Comparison of ENCODE assay signal across 1 cellular context in the genomic region with DNA sequence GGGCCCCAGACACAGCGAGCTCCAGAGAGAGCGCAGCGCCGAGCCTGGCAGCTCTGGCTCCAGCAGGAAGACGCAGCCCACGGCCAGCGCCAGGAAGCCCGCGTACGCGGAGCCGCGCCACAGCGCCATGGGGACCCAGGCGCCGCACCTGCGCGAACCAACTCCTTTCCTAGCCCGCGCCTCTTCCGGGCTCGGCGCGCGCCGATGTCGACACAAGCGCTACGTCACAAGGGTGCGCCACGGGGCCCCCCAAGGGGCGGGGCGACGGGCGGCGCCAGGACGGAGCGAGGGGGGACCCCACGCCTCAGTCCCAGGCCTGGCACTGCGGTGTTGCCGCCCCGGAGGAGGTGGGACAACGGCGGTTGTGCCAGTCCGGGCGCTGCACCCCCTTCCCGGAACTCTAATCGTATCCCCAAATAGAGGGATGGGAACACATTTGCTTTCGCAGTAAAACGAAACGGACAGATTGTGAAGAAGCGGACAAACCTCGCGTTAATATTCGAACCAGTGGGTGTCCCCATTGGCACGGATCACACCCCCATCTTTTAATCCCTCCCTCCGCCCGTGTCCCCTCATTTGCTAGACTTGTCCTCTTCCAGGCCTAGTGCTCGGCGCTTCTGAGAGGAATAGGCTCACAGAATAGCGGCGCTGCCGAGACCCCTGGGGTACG.
TF ChIP-seq lines count a peak whose summit lies in the region.

A gene (minus strand): TSS at position 196 of the 670 bp plus-strand sequence. CDS start 67 bp downstream, at position 129.

TF ChIP-seq in HEK293, 187 proteins besides CTCF, POLR2A, EP300 and RAD21 (continued from another document and continues in another):
- TF ChIP-seq, protein P1, sequence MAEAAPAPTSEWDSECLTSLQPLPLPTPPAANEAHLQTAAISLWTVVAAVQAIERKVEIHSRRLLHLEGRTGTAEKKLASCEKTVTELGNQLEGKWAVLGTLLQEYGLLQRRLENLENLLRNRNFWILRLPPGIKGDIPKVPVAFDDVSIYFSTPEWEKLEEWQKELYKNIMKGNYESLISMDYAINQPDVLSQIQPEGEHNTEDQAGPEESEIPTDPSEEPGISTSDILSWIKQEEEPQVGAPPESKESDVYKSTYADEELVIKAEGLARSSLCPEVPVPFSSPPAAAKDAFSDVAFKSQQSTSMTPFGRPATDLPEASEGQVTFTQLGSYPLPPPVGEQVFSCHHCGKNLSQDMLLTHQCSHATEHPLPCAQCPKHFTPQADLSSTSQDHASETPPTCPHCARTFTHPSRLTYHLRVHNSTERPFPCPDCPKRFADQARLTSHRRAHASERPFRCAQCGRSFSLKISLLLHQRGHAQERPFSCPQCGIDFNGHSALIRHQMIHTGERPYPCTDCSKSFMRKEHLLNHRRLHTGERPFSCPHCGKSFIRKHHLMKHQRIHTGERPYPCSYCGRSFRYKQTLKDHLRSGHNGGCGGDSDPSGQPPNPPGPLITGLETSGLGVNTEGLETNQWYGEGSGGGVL (tag by site-specific recombination; IDR thresholded peaks at IDR 0.05): peak; percentile 70
- no peak for TF ChIP-seq ZNF549 (tag by site-specific recombination; IDR thresholded peaks at IDR 0.05)
- no peak for TF ChIP-seq ZNF701 (tag by site-specific recombination; IDR thresholded peaks at IDR 0.05)
- TF ChIP-seq ZNF747 (tag by site-specific recombination; IDR thresholded peaks at IDR 0.05): no peak
- peak; percentile 96 for TF ChIP-seq ZSCAN23 (tag by site-specific recombination; IDR thresholded peaks at IDR 0.05)
- TF ChIP-seq ZNF600 (tag by site-specific recombination; IDR thresholded peaks at IDR 0.05): peak; percentile 59
- peak; percentile 58 for TF ChIP-seq GFI1B (tag by site-specific recombination; IDR thresholded peaks at IDR 0.05)
- TF ChIP-seq GLI4 (tag by site-specific recombination; IDR thresholded peaks at IDR 0.05): peak; percentile 97; the same call in 1 of the 2 replicates
- no peak for TF ChIP-seq ZNF560 (tag by site-specific recombination; IDR thresholded peaks at IDR 0.05; ENCODE audit: borderline replicate concordance)
- no peak for TF ChIP-seq ZNF555 (tag by site-specific recombination; conservative IDR thresholded peaks at IDR 0.05)
- no peak for TF ChIP-seq ZFP3 (tag by site-specific recombination; IDR thresholded peaks at IDR 0.05; ENCODE audit: low read depth)
- TF ChIP-seq, protein P2, sequence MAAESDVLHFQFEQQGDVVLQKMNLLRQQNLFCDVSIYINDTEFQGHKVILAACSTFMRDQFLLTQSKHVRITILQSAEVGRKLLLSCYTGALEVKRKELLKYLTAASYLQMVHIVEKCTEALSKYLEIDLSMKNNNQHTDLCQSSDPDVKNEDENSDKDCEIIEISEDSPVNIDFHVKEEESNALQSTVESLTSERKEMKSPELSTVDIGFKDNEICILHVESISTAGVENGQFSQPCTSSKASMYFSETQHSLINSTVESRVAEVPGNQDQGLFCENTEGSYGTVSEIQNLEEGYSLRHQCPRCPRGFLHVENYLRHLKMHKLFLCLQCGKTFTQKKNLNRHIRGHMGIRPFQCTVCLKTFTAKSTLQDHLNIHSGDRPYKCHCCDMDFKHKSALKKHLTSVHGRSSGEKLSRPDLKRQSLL (tag by site-specific recombination; IDR thresholded peaks at IDR 0.05): peak; percentile 34; the same call in 1 of the 2 replicates
- no peak for TF ChIP-seq ZNF266 (tag by site-specific recombination; IDR thresholded peaks at IDR 0.05; ENCODE audit: low read depth)
- no peak for TF ChIP-seq BCL11B (tag by site-specific recombination; IDR thresholded peaks at IDR 0.05; ENCODE audit: low read depth)
- TF ChIP-seq FEZF1 (tag by site-specific recombination; IDR thresholded peaks at IDR 0.05): no peak; the same call in 1 of the 2 replicates
- TF ChIP-seq, protein P3, sequence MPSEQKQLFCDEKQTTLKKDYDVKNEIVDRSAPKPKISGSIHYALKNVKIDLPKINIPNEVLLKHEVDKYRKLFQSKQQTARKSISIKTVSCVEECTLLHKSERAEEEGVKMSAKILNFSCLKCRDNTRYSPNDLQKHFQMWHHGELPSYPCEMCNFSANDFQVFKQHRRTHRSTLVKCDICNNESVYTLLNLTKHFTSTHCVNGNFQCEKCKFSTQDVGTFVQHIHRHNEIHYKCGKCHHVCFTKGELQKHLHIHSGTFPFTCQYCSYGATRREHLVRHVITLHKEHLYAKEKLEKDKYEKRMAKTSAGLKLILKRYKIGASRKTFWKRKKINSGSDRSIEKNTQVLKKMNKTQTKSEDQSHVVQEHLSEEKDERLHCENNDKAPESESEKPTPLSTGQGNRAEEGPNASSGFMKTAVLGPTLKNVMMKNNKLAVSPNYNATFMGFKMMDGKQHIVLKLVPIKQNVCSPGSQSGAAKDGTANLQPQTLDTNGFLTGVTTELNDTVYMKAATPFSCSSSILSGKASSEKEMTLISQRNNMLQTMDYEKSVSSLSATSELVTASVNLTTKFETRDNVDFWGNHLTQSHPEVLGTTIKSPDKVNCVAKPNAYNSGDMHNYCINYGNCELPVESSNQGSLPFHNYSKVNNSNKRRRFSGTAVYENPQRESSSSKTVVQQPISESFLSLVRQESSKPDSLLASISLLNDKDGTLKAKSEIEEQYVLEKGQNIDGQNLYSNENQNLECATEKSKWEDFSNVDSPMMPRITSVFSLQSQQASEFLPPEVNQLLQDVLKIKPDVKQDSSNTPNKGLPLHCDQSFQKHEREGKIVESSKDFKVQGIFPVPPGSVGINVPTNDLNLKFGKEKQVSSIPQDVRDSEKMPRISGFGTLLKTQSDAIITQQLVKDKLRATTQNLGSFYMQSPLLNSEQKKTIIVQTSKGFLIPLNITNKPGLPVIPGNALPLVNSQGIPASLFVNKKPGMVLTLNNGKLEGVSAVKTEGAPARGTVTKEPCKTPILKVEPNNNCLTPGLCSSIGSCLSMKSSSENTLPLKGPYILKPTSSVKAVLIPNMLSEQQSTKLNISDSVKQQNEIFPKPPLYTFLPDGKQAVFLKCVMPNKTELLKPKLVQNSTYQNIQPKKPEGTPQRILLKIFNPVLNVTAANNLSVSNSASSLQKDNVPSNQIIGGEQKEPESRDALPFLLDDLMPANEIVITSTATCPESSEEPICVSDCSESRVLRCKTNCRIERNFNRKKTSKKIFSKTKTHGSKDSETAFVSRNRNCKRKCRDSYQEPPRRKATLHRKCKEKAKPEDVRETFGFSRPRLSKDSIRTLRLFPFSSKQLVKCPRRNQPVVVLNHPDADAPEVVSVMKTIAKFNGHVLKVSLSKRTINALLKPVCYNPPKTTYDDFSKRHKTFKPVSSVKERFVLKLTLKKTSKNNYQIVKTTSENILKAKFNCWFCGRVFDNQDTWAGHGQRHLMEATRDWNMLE (tag by site-specific recombination; conservative IDR thresholded peaks at IDR 0.05; ENCODE audit: low read depth): peak; percentile 58; the same call in 1 of the 2 replicates
- TF ChIP-seq ZNF324 (tag by site-specific recombination; IDR thresholded peaks at IDR 0.05): peak; percentile 90
- no peak for TF ChIP-seq ZNF19 (tag by site-specific recombination; IDR thresholded peaks at IDR 0.05; ENCODE audit: low read depth)
- peak; percentile 18; the same call in 1 of the 2 replicates for TF ChIP-seq ZNF133 (tag by site-specific recombination; IDR thresholded peaks at IDR 0.05)
- TF ChIP-seq ZNF248 (tag by site-specific recombination; IDR thresholded peaks at IDR 0.05): no peak
- peak; percentile 74 for TF ChIP-seq ZNF394 (tag by site-specific recombination; IDR thresholded peaks at IDR 0.05; ENCODE audit: borderline replicate concordance)
- peak; percentile 94 for TF ChIP-seq ZNF660 (tag by site-specific recombination; IDR thresholded peaks at IDR 0.05)
- TF ChIP-seq, protein P4, sequence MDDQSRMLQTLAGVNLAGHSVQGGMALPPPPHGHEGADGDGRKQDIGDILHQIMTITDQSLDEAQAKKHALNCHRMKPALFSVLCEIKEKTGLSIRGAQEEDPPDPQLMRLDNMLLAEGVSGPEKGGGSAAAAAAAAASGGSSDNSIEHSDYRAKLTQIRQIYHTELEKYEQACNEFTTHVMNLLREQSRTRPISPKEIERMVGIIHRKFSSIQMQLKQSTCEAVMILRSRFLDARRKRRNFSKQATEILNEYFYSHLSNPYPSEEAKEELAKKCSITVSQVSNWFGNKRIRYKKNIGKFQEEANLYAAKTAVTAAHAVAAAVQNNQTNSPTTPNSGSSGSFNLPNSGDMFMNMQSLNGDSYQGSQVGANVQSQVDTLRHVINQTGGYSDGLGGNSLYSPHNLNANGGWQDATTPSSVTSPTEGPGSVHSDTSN (CRISPR knock-in tag; IDR thresholded peaks at IDR 0.05): peak; percentile 94; the same call in 1 of the 2 replicates
- no peak for TF ChIP-seq ZNF112 (tag by site-specific recombination; IDR thresholded peaks at IDR 0.05)
- TF ChIP-seq ZNF354C (tag by site-specific recombination; IDR thresholded peaks at IDR 0.05; ENCODE audit: borderline replicate concordance, low read depth): no peak
- peak; percentile 22; the same call in 1 of the 2 replicates for TF ChIP-seq OSR2 (tag by site-specific recombination; IDR thresholded peaks at IDR 0.05)
- no peak; the same call in 1 of the 2 replicates for TF ChIP-seq ZFP41 (tag by site-specific recombination; IDR thresholded peaks at IDR 0.05; ENCODE audit: borderline replicate concordance)
- peak; percentile 89 for TF ChIP-seq KLF1 (tag by site-specific recombination; IDR thresholded peaks at IDR 0.05)
- TF ChIP-seq ZNF791 (tag by site-specific recombination; IDR thresholded peaks at IDR 0.05): no peak
- no peak; the same call in 1 of the 2 replicates for TF ChIP-seq ZNF785 (tag by site-specific recombination; IDR thresholded peaks at IDR 0.05)
- TF ChIP-seq, protein P5, sequence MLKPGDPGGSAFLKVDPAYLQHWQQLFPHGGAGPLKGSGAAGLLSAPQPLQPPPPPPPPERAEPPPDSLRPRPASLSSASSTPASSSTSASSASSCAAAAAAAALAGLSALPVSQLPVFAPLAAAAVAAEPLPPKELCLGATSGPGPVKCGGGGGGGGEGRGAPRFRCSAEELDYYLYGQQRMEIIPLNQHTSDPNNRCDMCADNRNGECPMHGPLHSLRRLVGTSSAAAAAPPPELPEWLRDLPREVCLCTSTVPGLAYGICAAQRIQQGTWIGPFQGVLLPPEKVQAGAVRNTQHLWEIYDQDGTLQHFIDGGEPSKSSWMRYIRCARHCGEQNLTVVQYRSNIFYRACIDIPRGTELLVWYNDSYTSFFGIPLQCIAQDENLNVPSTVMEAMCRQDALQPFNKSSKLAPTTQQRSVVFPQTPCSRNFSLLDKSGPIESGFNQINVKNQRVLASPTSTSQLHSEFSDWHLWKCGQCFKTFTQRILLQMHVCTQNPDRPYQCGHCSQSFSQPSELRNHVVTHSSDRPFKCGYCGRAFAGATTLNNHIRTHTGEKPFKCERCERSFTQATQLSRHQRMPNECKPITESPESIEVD (tag by site-specific recombination; IDR thresholded peaks at IDR 0.05): no peak
- TF ChIP-seq ZNF114 (tag by site-specific recombination; IDR thresholded peaks at IDR 0.05): no peak
- peak; percentile 65; the same call in 1 of the 2 replicates for TF ChIP-seq ZNF169 (tag by site-specific recombination; IDR thresholded peaks at IDR 0.05)
- no peak for TF ChIP-seq ZNF585B (tag by site-specific recombination; IDR thresholded peaks at IDR 0.05)
- peak; percentile 91 for TF ChIP-seq ZNF391 (tag by site-specific recombination; IDR thresholded peaks at IDR 0.05; ENCODE audit: borderline replicate concordance, low read depth)
- no peak for TF ChIP-seq ZNF214 (tag by site-specific recombination; IDR thresholded peaks at IDR 0.05; ENCODE audit: borderline replicate concordance)
- TF ChIP-seq ZBTB8A (tag by site-specific recombination; IDR thresholded peaks at IDR 0.05): peak; percentile 99
- TF ChIP-seq KLF9 (tag by site-specific recombination; IDR thresholded peaks at IDR 0.05; ENCODE audit: low read depth): peak; percentile 91
- TF ChIP-seq ZNF677 (tag by site-specific recombination; IDR thresholded peaks at IDR 0.05): peak; percentile 71; the same call in 1 of the 2 replicates
- no peak for TF ChIP-seq MEIS1 (CRISPR knock-in tag; IDR thresholded peaks at IDR 0.05; ENCODE audit: borderline replicate concordance)
- no peak for TF ChIP-seq ZNF426 (tag by site-specific recombination; IDR thresholded peaks at IDR 0.05)
- TF ChIP-seq, protein P6, sequence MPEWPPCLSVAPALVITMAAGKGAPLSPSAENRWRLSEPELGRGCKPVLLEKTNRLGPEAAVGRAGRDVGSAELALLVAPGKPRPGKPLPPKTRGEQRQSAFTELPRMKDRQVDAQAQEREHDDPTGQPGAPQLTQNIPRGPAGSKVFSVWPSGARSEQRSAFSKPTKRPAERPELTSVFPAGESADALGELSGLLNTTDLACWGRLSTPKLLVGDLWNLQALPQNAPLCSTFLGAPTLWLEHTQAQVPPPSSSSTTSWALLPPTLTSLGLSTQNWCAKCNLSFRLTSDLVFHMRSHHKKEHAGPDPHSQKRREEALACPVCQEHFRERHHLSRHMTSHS (tag by site-specific recombination; IDR thresholded peaks at IDR 0.05): 0 out of 2 replicates have a peak, but pooled peaks have one; percentile 25
- peak; percentile 33 for TF ChIP-seq ZNF623 (tag by site-specific recombination; IDR thresholded peaks at IDR 0.05)
- TF ChIP-seq ZNF629 (tag by site-specific recombination; IDR thresholded peaks at IDR 0.05): peak; percentile 93
- TF ChIP-seq, protein P7, sequence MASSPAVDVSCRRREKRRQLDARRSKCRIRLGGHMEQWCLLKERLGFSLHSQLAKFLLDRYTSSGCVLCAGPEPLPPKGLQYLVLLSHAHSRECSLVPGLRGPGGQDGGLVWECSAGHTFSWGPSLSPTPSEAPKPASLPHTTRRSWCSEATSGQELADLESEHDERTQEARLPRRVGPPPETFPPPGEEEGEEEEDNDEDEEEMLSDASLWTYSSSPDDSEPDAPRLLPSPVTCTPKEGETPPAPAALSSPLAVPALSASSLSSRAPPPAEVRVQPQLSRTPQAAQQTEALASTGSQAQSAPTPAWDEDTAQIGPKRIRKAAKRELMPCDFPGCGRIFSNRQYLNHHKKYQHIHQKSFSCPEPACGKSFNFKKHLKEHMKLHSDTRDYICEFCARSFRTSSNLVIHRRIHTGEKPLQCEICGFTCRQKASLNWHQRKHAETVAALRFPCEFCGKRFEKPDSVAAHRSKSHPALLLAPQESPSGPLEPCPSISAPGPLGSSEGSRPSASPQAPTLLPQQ (tag by site-specific recombination; IDR thresholded peaks at IDR 0.05): peak; percentile 96
- TF ChIP-seq, protein P8, sequence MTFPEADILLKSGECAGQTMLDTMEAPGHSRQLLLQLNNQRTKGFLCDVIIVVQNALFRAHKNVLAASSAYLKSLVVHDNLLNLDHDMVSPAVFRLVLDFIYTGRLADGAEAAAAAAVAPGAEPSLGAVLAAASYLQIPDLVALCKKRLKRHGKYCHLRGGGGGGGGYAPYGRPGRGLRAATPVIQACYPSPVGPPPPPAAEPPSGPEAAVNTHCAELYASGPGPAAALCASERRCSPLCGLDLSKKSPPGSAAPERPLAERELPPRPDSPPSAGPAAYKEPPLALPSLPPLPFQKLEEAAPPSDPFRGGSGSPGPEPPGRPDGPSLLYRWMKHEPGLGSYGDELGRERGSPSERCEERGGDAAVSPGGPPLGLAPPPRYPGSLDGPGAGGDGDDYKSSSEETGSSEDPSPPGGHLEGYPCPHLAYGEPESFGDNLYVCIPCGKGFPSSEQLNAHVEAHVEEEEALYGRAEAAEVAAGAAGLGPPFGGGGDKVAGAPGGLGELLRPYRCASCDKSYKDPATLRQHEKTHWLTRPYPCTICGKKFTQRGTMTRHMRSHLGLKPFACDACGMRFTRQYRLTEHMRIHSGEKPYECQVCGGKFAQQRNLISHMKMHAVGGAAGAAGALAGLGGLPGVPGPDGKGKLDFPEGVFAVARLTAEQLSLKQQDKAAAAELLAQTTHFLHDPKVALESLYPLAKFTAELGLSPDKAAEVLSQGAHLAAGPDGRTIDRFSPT (tag by site-specific recombination; IDR thresholded peaks at IDR 0.05): peak; percentile 99
- TF ChIP-seq REPIN1 (tag by site-specific recombination; IDR thresholded peaks at IDR 0.05; ENCODE audit: low read depth): 0 out of 2 replicates have a peak, but pooled peaks have one; percentile 67
- TF ChIP-seq HOXD13 (CRISPR knock-in tag; IDR thresholded peaks at IDR 0.05; ENCODE audit: borderline replicate concordance): no peak
- no peak for TF ChIP-seq ZNF521 (tag by site-specific recombination; IDR thresholded peaks at IDR 0.05)
